In the genomic region with DNA sequence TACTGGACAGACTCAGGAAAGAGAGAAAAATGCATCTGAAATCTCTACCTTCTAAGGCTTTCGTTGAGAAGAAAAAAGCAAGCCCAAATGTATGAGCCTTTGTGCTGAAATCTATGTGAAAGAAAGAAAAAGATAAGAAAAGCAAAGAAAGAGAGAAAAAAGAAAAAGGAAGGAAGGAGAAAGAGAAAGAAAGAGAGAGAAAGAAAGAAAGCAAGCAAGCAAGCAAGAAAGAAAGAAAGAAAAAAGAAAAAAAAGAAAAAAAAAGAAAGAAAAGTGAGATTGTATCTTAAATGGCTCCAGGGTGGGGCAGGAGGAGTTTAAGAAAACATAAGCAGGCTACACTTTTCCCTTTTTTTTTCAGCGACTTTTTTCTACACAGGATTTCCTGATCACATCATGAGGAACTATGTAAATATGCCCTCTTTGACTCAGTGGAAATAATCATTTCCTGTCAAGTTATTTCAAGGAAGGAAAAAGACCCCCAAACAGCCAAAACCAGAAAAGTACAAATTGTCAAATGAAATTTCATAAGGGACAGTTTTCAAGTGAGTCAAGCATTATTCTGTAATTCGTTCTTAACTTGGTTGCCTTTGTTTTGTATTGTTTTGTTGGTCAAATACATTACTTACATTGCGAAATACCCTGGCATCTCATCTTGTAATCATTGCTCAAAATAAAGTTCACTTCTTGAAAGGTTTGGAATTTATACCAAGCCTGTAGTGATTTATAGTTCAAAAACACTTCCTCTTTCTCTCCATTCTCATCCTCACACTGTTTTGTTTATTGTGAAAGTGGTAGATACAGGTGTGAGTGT, we compare ENCODE assay signal across 10 cellular contexts.
A peak's percentile ranks its signal among the peaks of the same experiment; 100 is the strongest.
DNase-seq lines count a peak whose midpoint lies in the region.
"Had no signal": no experiment of that assay in that cellular context is flagged by ENCODE, and none has a peak within 500 bp of the region (broad histone marks: within the 10 kb centered on the region; RNA-seq: fewer than 3 reads in every experiment).

No MANE protein-coding gene starts in this region.

- no peaks in the 10 kb centered on the region for H4K20me1 ChIP-seq in BLaER1 treated with 17β-estradiol and CSF1 and Interleukin-3, amounts not matched to agents 10 nM and 100 nM

- H3K4me2 ChIP-seq in BLaER1 treated with 17β-estradiol and CSF1 and Interleukin-3, amounts not matched to agents 10 nM and 100 nM = peak overlapping the region; percentile 68 to 89 (median 77)

- H3K9ac ChIP-seq in BLaER1 treated with 17β-estradiol and CSF1 and Interleukin-3, amounts not matched to agents 10 nM and 100 nM = peak overlapping the region; percentile 17 to 78 (median 70); a peak in 20 of 22 replicates

- peaks cover 0 to 17% (median 0%) of the 10 kb centered on the region in 11 experiments; a peak in 4 of 22 replicates for H3K9me3 ChIP-seq in BLaER1 treated with 17β-estradiol and CSF1 and Interleukin-3, amounts not matched to agents 10 nM and 100 nM (replicated peaks in 1 of 11)
- H3K9me3 ChIP-seq: psoas muscle had no signal

- peak overlapping the region; percentile 6 to 90 (median 81); a peak in 21 of 22 replicates for H3K27ac ChIP-seq in BLaER1 treated with 17β-estradiol and CSF1 and Interleukin-3, amounts not matched to agents 10 nM and 100 nM
- H3K27ac ChIP-seq: psoas muscle had no signal

- H3K36me3 ChIP-seq in BLaER1 treated with 17β-estradiol and CSF1 and Interleukin-3, amounts not matched to agents 10 nM and 100 nM = no peaks in the 10 kb centered on the region

- H3K27me3 ChIP-seq in BLaER1 treated with 17β-estradiol and CSF1 and Interleukin-3, amounts not matched to agents 10 nM and 100 nM = no peaks in the 10 kb centered on the region

- DNase-seq in KBM-7 = peak; percentile 18
- DNase-seq in dedifferentiated amniotic fluid mesenchymal stem cell (ENCODE audit: extremely low spot score) = peak; percentile 68
- peak; percentile 28 for DNase-seq in myocyte (ENCODE audit: low read depth)
- no peak for DNase-seq in DMS153 (lab: John Stamatoyannopoulos, UW)
- no peak for DNase-seq in NCI-H187 treated with DMSO at 0.1 percent for 48 hours (lab: John Stamatoyannopoulos, UW)
- no peak for DNase-seq in RPMI8226
- DNase-seq in DMS 273 treated with DMSO at 0.1 percent for 48 hours (lab: John Stamatoyannopoulos, UW) = no peak
- DNase-seq: cerebellar nuclear complex, psoas muscle had no signal

- peaks cover 46 to 67% (median 57%) of the 10 kb centered on the region in 10 experiments for H3K4me1 ChIP-seq in BLaER1 treated with 17β-estradiol and CSF1 and Interleukin-3, amounts not matched to agents 10 nM and 100 nM

- in situ Hi-C loops in KBM-7 (cut with MboI; ENCODE audit: low pct_unique_long_range_greater_than_20kb, low sequenced_read_pairs) = loop anchor here (25.0 kb wide), 1 partner anchor 230 kb away; no protein-coding TSS in a partner anchor

- H3K4me3 ChIP-seq in BLaER1 treated with 17β-estradiol and CSF1 and Interleukin-3, amounts not matched to agents 10 nM and 100 nM = peak overlapping the region in 8 of 10 experiments; percentile 8 to 56 (median 28); a peak in 14 of 20 replicates
- H3K4me3 ChIP-seq: psoas muscle had no signal

Comparison
In these comparisons a context has a peak if more than half of its experiments do, and no peak if none do; other contexts are left out.
1. DNase-seq: peak in KBM-7 (single experiment), dedifferentiated amniotic fluid mesenchymal stem cell (single experiment) and myocyte (single experiment); none in DMS153 (single experiment), NCI-H187 treated with DMSO at 0.1 percent for 48 hours (single experiment), RPMI8226 (single experiment) and DMS 273 treated with DMSO at 0.1 percent for 48 hours (single experiment).